1 cellular context compared by ENCODE assay signal in the genomic region with DNA sequence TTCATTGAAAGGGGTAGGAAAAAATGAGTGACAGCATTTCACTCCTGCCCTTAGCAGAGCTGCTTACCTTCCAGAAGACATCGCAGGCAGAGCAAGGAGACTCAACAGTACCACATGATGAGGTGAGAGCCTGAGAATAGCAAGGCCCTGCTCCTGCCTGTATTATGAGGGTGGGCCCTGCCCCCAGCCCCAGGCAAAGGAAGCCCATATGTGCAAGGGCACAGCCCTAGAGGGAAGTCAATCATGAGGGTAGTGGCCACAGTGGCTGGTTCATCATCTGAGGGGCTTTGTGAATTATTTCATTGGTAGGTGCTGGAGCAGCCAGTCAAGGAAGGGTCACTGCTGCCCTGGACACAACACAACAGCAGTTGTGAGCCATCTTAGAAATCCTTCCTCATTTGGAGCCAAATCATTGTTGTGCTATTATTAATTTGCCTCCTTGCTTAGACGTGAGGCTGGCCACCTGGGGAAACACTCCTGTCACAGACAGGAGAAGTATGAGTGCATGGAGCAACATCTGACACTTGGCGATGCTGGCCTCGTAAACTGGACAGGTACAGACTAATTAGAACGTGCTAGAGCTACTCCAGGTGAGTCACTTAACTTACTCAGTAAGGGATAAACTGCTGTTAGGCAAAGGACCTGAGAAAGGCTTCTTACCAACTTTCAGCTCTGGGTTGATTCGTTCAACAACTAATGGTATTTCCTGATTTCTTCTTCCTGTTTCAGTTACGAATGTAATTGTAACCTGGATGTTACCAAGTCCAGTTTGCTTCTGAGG.
TF ChIP-seq lines count a peak whose summit lies in the region.

No MANE protein-coding gene starts in this region.

TF ChIP-seq in K562, 482 proteins besides CTCF, POLR2A, EP300 and RAD21:
- TF ChIP-seq HMG20B (CRISPR knock-in tag; IDR thresholded peaks at IDR 0.05) (no peak), ZNF511 (CRISPR knock-in tag; IDR thresholded peaks at IDR 0.05) (no peak), CREM (IDR thresholded peaks at IDR 0.05; ENCODE audit: low read depth) (no peak), ESRRA (IDR thresholded peaks at IDR 0.05; ENCODE audit: borderline replicate concordance, low read depth) (no peak)
- TF ChIP-seq, protein P1, sequence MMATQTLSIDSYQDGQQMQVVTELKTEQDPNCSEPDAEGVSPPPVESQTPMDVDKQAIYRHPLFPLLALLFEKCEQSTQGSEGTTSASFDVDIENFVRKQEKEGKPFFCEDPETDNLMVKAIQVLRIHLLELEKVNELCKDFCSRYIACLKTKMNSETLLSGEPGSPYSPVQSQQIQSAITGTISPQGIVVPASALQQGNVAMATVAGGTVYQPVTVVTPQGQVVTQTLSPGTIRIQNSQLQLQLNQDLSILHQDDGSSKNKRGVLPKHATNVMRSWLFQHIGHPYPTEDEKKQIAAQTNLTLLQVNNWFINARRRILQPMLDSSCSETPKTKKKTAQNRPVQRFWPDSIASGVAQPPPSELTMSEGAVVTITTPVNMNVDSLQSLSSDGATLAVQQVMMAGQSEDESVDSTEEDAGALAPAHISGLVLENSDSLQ (IDR thresholded peaks at IDR 0.05) = peak; percentile 27; the same call in 1 of the 2 replicates
